In the genomic region with DNA sequence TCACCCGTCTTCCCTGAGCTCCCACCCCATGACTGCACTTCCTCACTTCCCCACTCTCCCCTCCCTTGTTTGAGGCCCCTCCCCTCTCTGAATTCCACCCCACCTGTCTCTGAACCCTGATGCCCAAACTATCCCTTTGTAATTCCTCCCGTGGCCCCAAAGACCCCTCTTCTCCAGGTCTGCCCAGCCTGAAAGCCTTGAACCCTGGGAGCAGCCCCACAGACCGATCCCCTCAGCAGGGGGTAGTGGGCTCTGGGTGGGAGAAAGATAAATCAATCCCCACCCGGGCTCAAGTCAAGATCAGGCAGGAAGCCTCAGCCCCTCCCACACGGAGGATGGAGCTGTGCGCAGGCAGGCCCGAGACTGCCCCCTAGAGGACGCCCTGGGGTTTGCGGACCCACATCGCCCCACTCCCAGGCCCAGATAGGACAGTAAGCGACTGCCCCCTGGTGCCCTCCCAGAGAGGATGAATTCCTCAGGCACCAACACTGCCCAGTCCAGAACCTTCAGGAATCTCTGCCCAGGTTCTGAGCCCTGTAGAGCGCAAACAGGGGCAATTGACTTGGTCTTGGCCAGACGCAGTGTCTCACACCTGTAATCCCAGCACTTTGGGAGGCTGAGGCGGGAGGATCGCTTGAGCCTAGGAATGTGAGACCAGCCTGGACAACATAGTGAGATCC, we compare ENCODE assay signal across 8 cellular contexts. TPM values are rescaled to one million over a fixed set of nuclear protein-coding genes. Genes with fewer than 3 reads are reported as not detected.
DNase-seq lines count a peak whose midpoint lies in the region; ATAC-seq and TF ChIP-seq lines count a peak whose summit lies in the region.

No MANE protein-coding gene starts in this region.

- WGBS in right cardiac atrium: 7% methylated on average over 15 of the region's 15 CpGs

- peaks cover 21% of the 10 kb centered on the region for H3K4me1 Mint-ChIP-seq in T-helper 17 cell

- TF ChIP-seq CTCF in GM12872 (IDR thresholded peaks at IDR 0.05; ENCODE audit: insufficient read depth, low read depth, low read length): peak; percentile 99

- ATAC-seq in HG02870 (IDR thresholded peaks at IDR 0.05; ENCODE audit: unreplicated experiment) (peak; percentile 34), T-helper 17 cell (peak; percentile 71), right cardiac atrium (peak; percentile 67 to 70), sciatic nerve (peak; percentile 71), HG03025 (IDR thresholded peaks at IDR 0.05; ENCODE audit: low FRiP score, unreplicated experiment) (no peak)

- H3K4me3 ChIP-seq in right cardiac atrium (ENCODE audit: low read length): no peak overlapping the region

- peaks cover 6% of the 10 kb centered on the region for H3K4me1 ChIP-seq in right cardiac atrium (ENCODE audit: control insufficient read depth, insufficient read depth, low read length)

- H3K27ac Mint-ChIP-seq in T-helper 17 cell: peak overlapping the region; percentile 78

- no peaks in the 10 kb centered on the region for H3K27me3 Mint-ChIP-seq in T-helper 17 cell

- peak overlapping the region; percentile 70 for H3K4me3 Mint-ChIP-seq in T-helper 17 cell

- H3K27me3 ChIP-seq in right cardiac atrium (ENCODE audit: control insufficient read depth, insufficient read depth): no peaks in the 10 kb centered on the region

- peak; percentile 83 for DNase-seq in NCI-H187 treated with DMSO at 0.1 percent for 48 hours (lab: John Stamatoyannopoulos, UW)
- peak; percentile 92 to 96 (median 92) for DNase-seq in T-helper 17 cell
- DNase-seq in amniotic stem cell (lab: John Stamatoyannopoulos, UW): peak; percentile 45
- DNase-seq in right cardiac atrium: peak; percentile 97 to 99 (median 98)
- peak; percentile 99 for DNase-seq in sciatic nerve (ENCODE audit: low spot score)

- intact Hi-C loops in right cardiac atrium (cut with DNase I): loop anchor here (1.0 to 10.0 kb wide), 6 partner anchors 22 to 139 kb away; no protein-coding TSS in a partner anchor
- intact Hi-C loops in sciatic nerve (cut with DNase I): loop anchor here (2.0 to 10.0 kb wide), 2 partner anchors 23 to 139 kb away; no protein-coding TSS in a partner anchor

- no peaks in the 10 kb centered on the region for H3K36me3 Mint-ChIP-seq in T-helper 17 cell (ENCODE audit: low read depth)

- H3K9me3 ChIP-seq in T-helper 17 cell (ENCODE audit: control insufficient read depth, low read length, poor library complexity, severe bottlenecking) (no peaks in the 10 kb centered on the region), right cardiac atrium (ENCODE audit: control insufficient read depth, low read length) (no peaks in the 10 kb centered on the region)

- no peak overlapping the region for H3K27ac ChIP-seq in right cardiac atrium (ENCODE audit: low read length)

RNA-seq across cellular contexts. Expression of a gene that starts 11.7 kb away (rescaled TPM):
- total RNA-seq in T-helper 17 cell: 10 to 100 TPM; 25.8 to 33.2 TPM
- total RNA-seq in right cardiac atrium: 1,000 to 10,000 TPM; 1,069 to 1,850 (median 1,464) TPM
- 2,464 TPM for polyA plus RNA-seq in right cardiac atrium
- total RNA-seq in sciatic nerve: 415 TPM

RNA-seq across cellular contexts. Expression of a gene that starts 44.6 kb away (rescaled TPM):
- total RNA-seq in T-helper 17 cell (10 to 100 TPM; 26.0 to 32.7 TPM), right cardiac atrium (100 to 1,000 TPM; 209 to 282 (median 253) TPM), sciatic nerve (94.7 TPM)
- 139 TPM for polyA plus RNA-seq in right cardiac atrium

Comparison
In these comparisons a context has a peak if more than half of its experiments do, and no peak if none do; other contexts are left out.
1. DNase-seq: peak in every context shown above with its lines; median percentile 99 in sciatic nerve; 98 in right cardiac atrium; 92 in T-helper 17 cell; 83 in NCI-H187 treated with DMSO at 0.1 percent for 48 hours; 45 in amniotic stem cell.
2. RNA of a gene that starts 11.7 kb away (total RNA-seq): 1,069 to 1,850 TPM in right cardiac atrium and 415 TPM in sciatic nerve (single experiment); 25.8 to 33.2 TPM in T-helper 17 cell; every median in the first group is over 10 times any median in the second.